In genomic region chr2:61435291-61435690, GRCh38 we compare ENCODE assay signal across 19 cellular contexts. TPM values are rescaled to one million over a fixed set of nuclear protein-coding genes. Genes with fewer than 3 reads are reported as not detected.
DNase-seq lines count a peak whose midpoint lies in the region; ATAC-seq and TF ChIP-seq lines count a peak whose summit lies in the region.
"Had no signal": no experiment of that assay in that cellular context is flagged by ENCODE, and none has a peak within 500 bp of the region (broad histone marks: within the 10 kb centered on the region; RNA-seq: fewer than 3 reads in every experiment).

No MANE protein-coding gene starts in this region.

- no peak for DNase-seq in activated CD4-positive, alpha-beta memory T cell treated with anti-CD3 and anti-CD28 coated beads for 36 hours
- no peak for DNase-seq in activated CD4-positive, alpha-beta memory T cell treated with anti-CD3 and anti-CD28 coated beads, Interleukin-2, amount 10 ng/mL, durations not matched to agents 7 days and 5 days
- no peak for DNase-seq in CD4-positive, alpha-beta memory T cell
- no peak for DNase-seq in naive B cell
- no peak for DNase-seq in NCI-H187 treated with DMSO at 0.1 percent for 48 hours (lab: John Stamatoyannopoulos, UW)
- DNase-seq: 8988T, DMS79, MM.1S, NCI-H1105, NCI-H1694 treated with DMSO at 0.1 percent for 48 hours, NCI-H446 had no signal

- H3K36me3 Mint-ChIP-seq in activated CD4-positive, alpha-beta memory T cell treated with anti-CD3 and anti-CD28 coated beads for 36 hours, result peaks cover 15% of the 10 kb centered on the region
- peaks cover 30% of the 10 kb centered on the region for H3K36me3 Mint-ChIP-seq in activated CD4-positive, alpha-beta memory T cell treated with anti-CD3 and anti-CD28 coated beads, Interleukin-2, amount 10 ng/mL, durations not matched to agents 7 days and 5 days (ENCODE audit: low read depth)
- peaks cover 27 to 37% of the 10 kb centered on the region in 2 donors for H3K36me3 Mint-ChIP-seq in CD4-positive, alpha-beta memory T cell
- H3K36me3 Mint-ChIP-seq in naive B cell, result peaks cover 9 to 16% of the 10 kb centered on the region in 2 donors

- POLR2A ChIA-PET in activated CD4-positive, alpha-beta memory T cell treated with anti-CD3 and anti-CD28 coated beads for 36 hours (lab: Charles Lee), result no interaction called here
- POLR2A ChIA-PET in activated CD4-positive, alpha-beta memory T cell treated with anti-CD3 and anti-CD28 coated beads, Interleukin-2, amount 10 ng/mL, durations not matched to agents 7 days and 5 days (lab: Charles Lee), result interaction anchor here (1.3 kb wide), 1 partner anchor 16 kb away, joined by 3 read pairs; no protein-coding TSS in a partner anchor
- POLR2A ChIA-PET in CD4-positive, alpha-beta memory T cell (lab: Charles Lee; ENCODE audit: partially characterized antibody), result no interaction called here

- CTCF ChIA-PET in activated CD4-positive, alpha-beta memory T cell treated with anti-CD3 and anti-CD28 coated beads for 36 hours (lab: Charles Lee), result no interaction called here
- CTCF ChIA-PET in activated CD4-positive, alpha-beta memory T cell treated with anti-CD3 and anti-CD28 coated beads, Interleukin-2, amount 10 ng/mL, durations not matched to agents 7 days and 5 days (lab: Charles Lee), result interaction anchor here (1.0 kb wide), 1 partner anchor 9 kb away, joined by 4 read pairs; no protein-coding TSS in a partner anchor
- CTCF ChIA-PET in CD4-positive, alpha-beta memory T cell (lab: Charles Lee; ENCODE audit: partially characterized antibody), result interaction anchor here (1.9 kb wide), 1 partner anchor 9 kb away, joined by 4 read pairs; no protein-coding TSS in a partner anchor

- H3K27me3 Mint-ChIP-seq in activated CD4-positive, alpha-beta memory T cell treated with anti-CD3 and anti-CD28 coated beads for 36 hours, result no peaks in the 10 kb centered on the region
- H3K27me3 Mint-ChIP-seq in activated CD4-positive, alpha-beta memory T cell treated with anti-CD3 and anti-CD28 coated beads, Interleukin-2, amount 10 ng/mL, durations not matched to agents 7 days and 5 days, result no peaks in the 10 kb centered on the region
- H3K27me3 Mint-ChIP-seq in CD4-positive, alpha-beta memory T cell, result no peaks in the 10 kb centered on the region
- no peaks in the 10 kb centered on the region for H3K27me3 Mint-ChIP-seq in naive B cell

- H3K9me3 ChIP-seq in CD4-positive, alpha-beta memory T cell (ENCODE audit: control insufficient read depth in 1 of 2, low read length in 2 of 2), result no peaks in the 10 kb centered on the region
- H3K9me3 ChIP-seq in SU-DHL-6 (ENCODE audit: insufficient read depth, low read length), result no peaks in the 10 kb centered on the region

- H3K36me3 ChIP-seq in CD4-positive, alpha-beta memory T cell (ENCODE audit: insufficient read depth, low read length), result no peaks in the 10 kb centered on the region
- no peaks in the 10 kb centered on the region for H3K36me3 ChIP-seq in SU-DHL-6 (ENCODE audit: low read length)

- TF ChIP-seq CTCF in SU-DHL-6 (IDR thresholded peaks at IDR 0.05; ENCODE audit: insufficient read depth, low read length, poor library complexity, severe bottlenecking), result no peak

- H3K9me2 ChIP-seq in SU-DHL-6 (replicated peaks; ENCODE audit: insufficient read depth, low read length), result no peaks in the 10 kb centered on the region

- H3K9ac ChIP-seq in SU-DHL-6 (ENCODE audit: low read length), result peak overlapping the region; percentile 8; the same call in 1 of the 2 replicates
- H3K9ac ChIP-seq: BLaER1 treated with 17β-estradiol and CSF1 and Interleukin-3, amounts not matched to agents 10 nM and 100 nM; GM23248 had no signal

- peaks cover 17% of the 10 kb centered on the region for H3K9me3 Mint-ChIP-seq in activated CD4-positive, alpha-beta memory T cell treated with anti-CD3 and anti-CD28 coated beads for 36 hours
- peaks cover 12% of the 10 kb centered on the region for H3K9me3 Mint-ChIP-seq in activated CD4-positive, alpha-beta memory T cell treated with anti-CD3 and anti-CD28 coated beads, Interleukin-2, amount 10 ng/mL, durations not matched to agents 7 days and 5 days
- peaks cover 2 to 27% (median 18%) of the 10 kb centered on the region in 8 donors for H3K9me3 Mint-ChIP-seq in CD4-positive, alpha-beta memory T cell
- H3K9me3 Mint-ChIP-seq in naive B cell, result peaks cover 9 to 23% (median 15%) of the 10 kb centered on the region in 7 donors

- no peak overlapping the region for H3K4me3 ChIP-seq in CD4-positive, alpha-beta memory T cell (ENCODE audit: low read length in 2 of 2)
- no peak overlapping the region for H3K4me3 ChIP-seq in SU-DHL-6 (ENCODE audit: insufficient read depth, low read length, poor library complexity, severe bottlenecking)
- H3K4me3 ChIP-seq: BLaER1 treated with 17β-estradiol and CSF1 and Interleukin-3, amounts not matched to agents 10 nM and 100 nM; GM23248 had no signal

- peak overlapping the region; percentile 41 for H3K4me2 ChIP-seq in SU-DHL-6 (ENCODE audit: low read depth, low read length, poor library complexity, severe bottlenecking)

- H3K4me3 Mint-ChIP-seq in activated CD4-positive, alpha-beta memory T cell treated with anti-CD3 and anti-CD28 coated beads for 36 hours, result no peak overlapping the region
- H3K4me3 Mint-ChIP-seq in activated CD4-positive, alpha-beta memory T cell treated with anti-CD3 and anti-CD28 coated beads, Interleukin-2, amount 10 ng/mL, durations not matched to agents 7 days and 5 days, result no peak overlapping the region
- H3K4me3 Mint-ChIP-seq in CD4-positive, alpha-beta memory T cell, result peak overlapping the region in 5 of 8 donors; percentile 5 to 36 (median 26)
- peak overlapping the region in 4 of 8 donors; percentile 19 to 45 (median 30) for H3K4me3 Mint-ChIP-seq in naive B cell

- H4K20me1 ChIP-seq in SU-DHL-6 (ENCODE audit: low read depth, low read length), result no peaks in the 10 kb centered on the region

- peaks cover 59% of the 10 kb centered on the region for H3K4me1 Mint-ChIP-seq in activated CD4-positive, alpha-beta memory T cell treated with anti-CD3 and anti-CD28 coated beads for 36 hours (ENCODE audit: low read depth)
- peaks cover 31% of the 10 kb centered on the region for H3K4me1 Mint-ChIP-seq in activated CD4-positive, alpha-beta memory T cell treated with anti-CD3 and anti-CD28 coated beads, Interleukin-2, amount 10 ng/mL, durations not matched to agents 7 days and 5 days
- H3K4me1 Mint-ChIP-seq in CD4-positive, alpha-beta memory T cell, result peaks cover 50 to 78% (median 65%) of the 10 kb centered on the region in 4 donors
- H3K4me1 Mint-ChIP-seq in naive B cell, result peaks cover 59 to 79% (median 74%) of the 10 kb centered on the region in 3 donors

- peaks cover 72% of the 10 kb centered on the region for H3F3A ChIP-seq in SU-DHL-6 (ENCODE audit: insufficient read depth)

- H3K27ac Mint-ChIP-seq in activated CD4-positive, alpha-beta memory T cell treated with anti-CD3 and anti-CD28 coated beads for 36 hours, result peak overlapping the region; percentile 46
- H3K27ac Mint-ChIP-seq in activated CD4-positive, alpha-beta memory T cell treated with anti-CD3 and anti-CD28 coated beads, Interleukin-2, amount 10 ng/mL, durations not matched to agents 7 days and 5 days, result no peak overlapping the region
- peak overlapping the region in 4 of 7 donors; percentile 3 to 51 (median 26) for H3K27ac Mint-ChIP-seq in CD4-positive, alpha-beta memory T cell
- peak overlapping the region in 4 of 6 donors; percentile 7 to 71 (median 52) for H3K27ac Mint-ChIP-seq in naive B cell

- intact Hi-C loops in activated CD4-positive, alpha-beta memory T cell treated with anti-CD3 and anti-CD28 coated beads for 36 hours (cut with micrococcal nuclease), result no loop called here
- intact Hi-C loops in CD4-positive, alpha-beta memory T cell (cut with micrococcal nuclease), result no loop called here

- ATAC-seq in naive B cell (ENCODE audit: low read depth in 2 of 2) (no peak), HG03521 (IDR thresholded peaks at IDR 0.05; ENCODE audit: unreplicated experiment) (no peak), GM18511 (IDR thresholded peaks at IDR 0.05; ENCODE audit: unreplicated experiment) (no peak)
- ATAC-seq: HCT116, Panc1, Right ventricle myocardium inferior had no signal

- H2AFZ ChIP-seq in SU-DHL-6 (ENCODE audit: low read depth, low read length, severe bottlenecking), result no peak overlapping the region
- H2AFZ ChIP-seq: GM23248 had no signal

- H3K27me3 ChIP-seq in CD4-positive, alpha-beta memory T cell (ENCODE audit: insufficient read depth, low read length), result no peaks in the 10 kb centered on the region
- no peaks in the 10 kb centered on the region for H3K27me3 ChIP-seq in SU-DHL-6 (ENCODE audit: low read length)
- H3K27me3 ChIP-seq: BLaER1 treated with 17β-estradiol and CSF1 and Interleukin-3, amounts not matched to agents 10 nM and 100 nM had no signal

- no peak overlapping the region for H3K27ac ChIP-seq in CD4-positive, alpha-beta memory T cell (ENCODE audit: low read depth, low read length)
- H3K27ac ChIP-seq in SU-DHL-6 (ENCODE audit: low read depth, low read length), result peak overlapping the region; percentile 84
- H3K27ac ChIP-seq: GM23248 had no signal

- peaks cover 37% of the 10 kb centered on the region for H3K4me1 ChIP-seq in CD4-positive, alpha-beta memory T cell (ENCODE audit: insufficient read depth, low read length)

- peaks cover 99% of the 10 kb centered on the region for H3K79me2 ChIP-seq in SU-DHL-6 (ENCODE audit: insufficient read depth, low read length)

RNA-seq across cellular contexts. Expression of gene USP34, which starts 35.6 kb away (rescaled TPM):
- total RNA-seq in activated CD4-positive, alpha-beta memory T cell treated with anti-CD3 and anti-CD28 coated beads for 36 hours, result 10 to 100 TPM; 61.1 to 69.4 TPM
- total RNA-seq in activated CD4-positive, alpha-beta memory T cell treated with anti-CD3 and anti-CD28 coated beads, Interleukin-2, amount 10 ng/mL, durations not matched to agents 7 days and 5 days, result 10 to 100 TPM; 77.5 to 79.4 TPM
- total RNA-seq in CD4-positive, alpha-beta memory T cell, result 100 to 1,000 TPM; 163 to 164 TPM
- 10 to 100 TPM in 1 of 2 donors, 1 to 10 TPM in 1; 7.9 to 26.7 TPM for polyA plus RNA-seq in CD4-positive, alpha-beta memory T cell
- polyA plus RNA-seq in naive B cell (ENCODE audit: low read depth in 6 of 6), result 10 to 100 TPM; 16.1 to 26.9 (median 21.4) TPM

Comparison
In these comparisons a context has a peak if more than half of its experiments do, and no peak if none do; other contexts are left out.
1. H3K4me3 Mint-ChIP-seq: peak in CD4-positive, alpha-beta memory T cell (5 of 8); none in activated CD4-positive, alpha-beta memory T cell treated with anti-CD3 and anti-CD28 coated beads for 36 hours (single experiment) and activated CD4-positive, alpha-beta memory T cell treated with anti-CD3 and anti-CD28 coated beads, Interleukin-2, amount 10 ng/mL, durations not matched to agents 7 days and 5 days (single experiment).